ENCODE assay signal across 8 cellular contexts in genomic region chr1:184973308-184974085, GRCh38. TPM values are rescaled to one million over a fixed set of nuclear protein-coding genes. Genes with fewer than 3 reads are reported as not detected.
DNase-seq lines count a peak whose midpoint lies in the region; ATAC-seq, FAIRE-seq and TF ChIP-seq lines count a peak whose summit lies in the region.

No MANE protein-coding gene starts in this region.

- H2BK12ac ChIP-seq in H1 (ENCODE audit: low read depth, low read length): peak overlapping the region; percentile 91

- CTCF ChIA-PET in A673 (lab: Charles Lee): interaction anchor here (0.6 kb wide), 1 partner anchor 74 kb away, joined by 6 read pairs; no protein-coding TSS in a partner anchor
- CTCF ChIA-PET in activated CD4-positive, alpha-beta memory T cell treated with anti-CD3 and anti-CD28 coated beads for 36 hours (lab: Charles Lee): interaction anchor here (0.8 to 19.2 kb wide), 9 partner anchors 9 to 197 kb away, joined by 3 to 362 read pairs (median 4); no protein-coding TSS in a partner anchor
- CTCF ChIA-PET in H1 (lab: Charles Lee; ENCODE audit: partially characterized antibody): interaction anchor here (0.6 to 5.8 kb wide), 12 partner anchors 9 to 197 kb away, joined by 3 to 29 read pairs (median 3); no protein-coding TSS in a partner anchor

- H4K5ac ChIP-seq in H1 (ENCODE audit: insufficient read length, low read depth, low read length): no peak overlapping the region

- H2BK20ac ChIP-seq in H1 (ENCODE audit: low read length): 0 out of 2 replicates have a peak overlapping the region, but pooled peaks have one; percentile 5

- 4% methylated on average over 32 of the region's 42 CpGs; no CpG with 5 or more reads in 1 of the 2 experiments for WGBS in H1 (ENCODE audit: extremely low coverage in 1 of 2, insufficient coverage in 1 of 2, insufficient read length in 1 of 2, insufficient replicate concordance in 2 of 2, low coverage in 1 of 2, low lambda C conversion rate in 2 of 2, missing lambda C conversion rate in 1 of 2), 2 experiments

- H3K27me3 Mint-ChIP-seq in activated CD4-positive, alpha-beta memory T cell treated with anti-CD3 and anti-CD28 coated beads for 36 hours: peaks cover 6% of the 10 kb centered on the region
- peaks cover 53% of the 10 kb centered on the region for H3K27me3 Mint-ChIP-seq in mesothelial cell of epicardium (ENCODE audit: low read depth)

- POLR2A ChIA-PET in A673 (lab: Charles Lee; ENCODE audit: low non-redundant PET) (interaction anchor here (0.7 kb wide), 1 partner anchor 42 kb away, joined by 17 read pairs; no protein-coding TSS in a partner anchor), H1 (lab: Charles Lee; ENCODE audit: partially characterized antibody) (interaction anchor here (0.6 to 3.9 kb wide), 16 partner anchors 9 to 980 kb away, joined by 3 to 23 read pairs (median 4); partner anchors contain the start of genes RNF2, SWT1 and TRMT1L)
- POLR2A ChIA-PET in activated CD4-positive, alpha-beta memory T cell treated with anti-CD3 and anti-CD28 coated beads for 36 hours (lab: Charles Lee): interaction anchor here (0.7 to 5.8 kb wide), 12 partner anchors 13 to 219 kb away, joined by 3 to 46 read pairs (median 10); partner anchors contain the start of gene EDEM3

- H3K4me1 Mint-ChIP-seq in activated CD4-positive, alpha-beta memory T cell treated with anti-CD3 and anti-CD28 coated beads for 36 hours (ENCODE audit: low read depth): peaks cover 53% of the 10 kb centered on the region
- peaks cover 14% of the 10 kb centered on the region for H3K4me1 Mint-ChIP-seq in mesothelial cell of epicardium

- H3K9ac ChIP-seq in H1 (replicated peaks in 1 of 4; ENCODE audit: extremely low read depth in 1 of 4, low read depth in 3 of 4, low read length in 3 of 4): peak overlapping the region; percentile 58 to 90 (median 72)

- H4K8ac ChIP-seq in H1 (ENCODE audit: extremely low read depth, insufficient read depth, low read length): peak overlapping the region; percentile 95; the same call in 1 of the 2 replicates

- H3K27ac ChIP-seq in A673 (ENCODE audit: low read depth, low read length, poor library complexity, severe bottlenecking) (peak overlapping the region; percentile 92), H1 (ENCODE audit: low read depth, low read length) (no peak overlapping the region)

- no peak overlapping the region for H2BK15ac ChIP-seq in H1 (ENCODE audit: low read length)

- peaks cover 8% of the 10 kb centered on the region for H3K23me2 ChIP-seq in H1 (ENCODE audit: low read depth, low read length)

- peak overlapping the region; percentile 82 to 96 for H3K4me2 ChIP-seq in H1 (ENCODE audit: insufficient read depth in 1 of 2, low read depth in 2 of 2, low read length in 2 of 2)

- no peak overlapping the region for H3K4ac ChIP-seq in H1 (replicated peaks; ENCODE audit: insufficient read length, low read depth, low read length)

- no peak overlapping the region for H4K91ac ChIP-seq in H1 (replicated peaks; ENCODE audit: insufficient read length, low read length)

- H3K14ac ChIP-seq in H1 (ENCODE audit: insufficient read length): no peak overlapping the region

- no peaks in the 10 kb centered on the region for H3K36me3 ChIP-seq in A673 (ENCODE audit: insufficient read depth, low read length, poor library complexity, severe bottlenecking)
- no peaks in the 10 kb centered on the region for H3K36me3 ChIP-seq in H1 (ENCODE audit: control insufficient read depth in 2 of 4, insufficient read depth in 4 of 4, low read length in 3 of 4)

- peak overlapping the region; percentile 84 for H2AFZ ChIP-seq in H1 (ENCODE audit: low read length)

- H3K4me1 ChIP-seq in A673 (ENCODE audit: insufficient read depth, low read length, poor library complexity, severe bottlenecking) (peaks cover 26% of the 10 kb centered on the region), H1 (replicated peaks in 1 of 4; ENCODE audit: control insufficient read depth in 3 of 4, insufficient read depth in 4 of 4, low read length in 3 of 4) (peaks cover 0 to 5% (median 1%) of the 10 kb centered on the region in 4 experiments; a peak in 3 of 7 replicates)

- TF ChIP-seq CTCF in A673 (conservative IDR thresholded peaks at IDR 0.05; ENCODE audit: low read depth, low read length) (no peak), H1 (IDR thresholded peaks at IDR 0.05; ENCODE audit: control extremely low read depth in 1 of 3, insufficient read depth in 1 of 3, low read depth in 1 of 3, low read length in 3 of 3) (no peak), mesothelial cell of epicardium (IDR thresholded peaks at IDR 0.05; ENCODE audit: unreplicated experiment) (no peak)

- no peaks in the 10 kb centered on the region for H4K20me1 ChIP-seq in H1 (replicated peaks in 1 of 2; ENCODE audit: control insufficient read depth in 1 of 2, insufficient read depth in 2 of 2, low read length in 2 of 2)

- no peak overlapping the region for H2BK120ac ChIP-seq in H1 (replicated peaks; ENCODE audit: low read depth, low read length)

- H3K36me3 Mint-ChIP-seq in activated CD4-positive, alpha-beta memory T cell treated with anti-CD3 and anti-CD28 coated beads for 36 hours: no peaks in the 10 kb centered on the region
- no peaks in the 10 kb centered on the region for H3K36me3 Mint-ChIP-seq in mesothelial cell of epicardium

- BruUV-seq in A673 (replicated peaks; lab: Mats Ljungman, UMichigan): no TSS peak

- peak overlapping the region; percentile 94 for H3K4me3 Mint-ChIP-seq in activated CD4-positive, alpha-beta memory T cell treated with anti-CD3 and anti-CD28 coated beads for 36 hours
- H3K4me3 Mint-ChIP-seq in mesothelial cell of epicardium: peak overlapping the region; percentile 75

- H3K4me3 ChIP-seq in A673 (ENCODE audit: low read depth, low read length, poor library complexity, severe bottlenecking) (peak overlapping the region; percentile 84), H1 (ENCODE audit: extremely low read depth in 1 of 4, insufficient read depth in 2 of 4, low read depth in 3 of 4, low read length in 4 of 4) (peak overlapping the region; percentile 62 to 91 (median 72))

- H3K18ac ChIP-seq in H1 (ENCODE audit: extremely low read depth, low read length): peak overlapping the region; percentile 36; the same call in 1 of the 2 replicates

- H3K23ac ChIP-seq in H1 (ENCODE audit: insufficient read length): no peak overlapping the region

- H3K79me1 ChIP-seq in H1 (ENCODE audit: low read depth, low read length): no peaks in the 10 kb centered on the region; the same call in 1 of the 2 replicates

- FAIRE-seq in H1 (lab: Jason Lieb, UNC): peak; percentile 58

- intact Hi-C loops in A673 (cut with micrococcal nuclease; ENCODE audit: unreplicated experiment): loop anchor here (5.0 kb wide), 1 partner anchor 184 kb away; the partner anchor contains the start of genes SWT1 and TRMT1L
- intact Hi-C loops in activated CD4-positive, alpha-beta memory T cell treated with anti-CD3 and anti-CD28 coated beads for 36 hours (cut with micrococcal nuclease): loop anchor here (1.0 to 10.0 kb wide), 9 partner anchors 20 to 1499 kb away; partner anchors contain the start of genes IVNS1ABP, ODR4, SMG7 and SWT1

- peak; percentile 74 for DNase-seq in A673 (ENCODE audit: low spot score)
- peak; percentile 47 for DNase-seq in NCI-H2227 treated with DMSO at 0.1 percent for 48 hours (lab: John Stamatoyannopoulos, UW)
- peak; percentile 86 for DNase-seq in activated CD4-positive, alpha-beta memory T cell treated with anti-CD3 and anti-CD28 coated beads for 36 hours
- DNase-seq in H1 (ENCODE audit: low read depth in 1 of 2, low spot score in 2 of 2): peak in 1 of 2 experiments; percentile 77
- DNase-seq in mesothelial cell of epicardium (ENCODE audit: low spot score in 2 of 2, unreplicated experiment in 2 of 2): peak in 1 of 2 experiments; percentile 55
- DNase-seq in stimulated activated CD8-positive, alpha-beta memory T cell treated with anti-CD3 and anti-CD28 coated beads, Interleukin-4, amount 100 ng/mL, for 1 hour (ENCODE audit: low read depth in 2 of 2, low spot score in 1 of 2): peak; percentile 15 to 17

- H3K27me3 ChIP-seq in A673 (replicated peaks; ENCODE audit: insufficient read depth, low read depth, low read length, poor library complexity): no peaks in the 10 kb centered on the region
- H3K27me3 ChIP-seq in H1 (replicated peaks in 1 of 4; ENCODE audit: control insufficient read depth in 3 of 4, extremely low read depth in 1 of 4, insufficient read depth in 3 of 4, low read length in 3 of 4): peaks cover 3 to 22% (median 14%) of the 10 kb centered on the region in 4 experiments

- no peak for TF ChIP-seq EP300 in H1 (IDR thresholded peaks at IDR 0.05; ENCODE audit: borderline replicate concordance in 1 of 2, low read depth in 2 of 2, low read length in 2 of 2)

- H3K27ac Mint-ChIP-seq in activated CD4-positive, alpha-beta memory T cell treated with anti-CD3 and anti-CD28 coated beads for 36 hours: peak overlapping the region; percentile 96
- peak overlapping the region; percentile 28 for H3K27ac Mint-ChIP-seq in mesothelial cell of epicardium

- 0 out of 4 replicates have a peak, but pooled peaks cover 0 to 7% of the 10 kb centered on the region in 2 experiments for H3K79me2 ChIP-seq in H1 (ENCODE audit: control insufficient read depth in 1 of 2, insufficient read depth in 2 of 2, low read length in 2 of 2)

- no peak overlapping the region for H2AK5ac ChIP-seq in H1 (ENCODE audit: low read depth, low read length)

- no peak overlapping the region for H2BK5ac ChIP-seq in H1 (ENCODE audit: low read depth, low read length)

- no peak for TF ChIP-seq RAD21 in H1 (IDR thresholded peaks at IDR 0.05 in 1 of 2, conservative IDR thresholded peaks at IDR 0.05 in 1 of 2; ENCODE audit: low read depth in 2 of 2, low read length in 2 of 2)

- H3K9me3 ChIP-seq in A673 (ENCODE audit: low read depth, low read length, poor library complexity, severe bottlenecking): no peaks in the 10 kb centered on the region
- H3K9me3 ChIP-seq in H1 (ENCODE audit: insufficient read depth in 2 of 2, low read depth in 1 of 2, low read length in 1 of 2): no peaks in the 10 kb centered on the region

- ATAC-seq in GM18511 (IDR thresholded peaks at IDR 0.05; ENCODE audit: unreplicated experiment): peak; percentile 70
- peak; percentile 59 for ATAC-seq in HG03039 (IDR thresholded peaks at IDR 0.05; ENCODE audit: unreplicated experiment)

- peak overlapping the region; percentile 85 for H3K56ac ChIP-seq in H1 (replicated peaks; ENCODE audit: insufficient read length, low read depth, low read length)

- TF ChIP-seq POLR2A in H1 (IDR thresholded peaks at IDR 0.05; ENCODE audit: control extremely low read depth in 1 of 2, low read depth in 2 of 2, low read length in 2 of 2): peak; percentile 39 to 47; a peak in 2 of 3 replicates

- H3K9me3 Mint-ChIP-seq in activated CD4-positive, alpha-beta memory T cell treated with anti-CD3 and anti-CD28 coated beads for 36 hours: no peaks in the 10 kb centered on the region
- H3K9me3 Mint-ChIP-seq in mesothelial cell of epicardium: peaks cover 3% of the 10 kb centered on the region

RNA-seq across cellular contexts. Expression of gene NIBAN1, which starts 0.8 kb away (rescaled TPM):
- 52.9 and 54.8 TPM in 2 replicates for total RNA-seq in A673 (2021)
- total RNA-seq in activated CD4-positive, alpha-beta memory T cell treated with anti-CD3 and anti-CD28 coated beads for 36 hours: 10 to 100 TPM; 18.7 to 19.8 TPM
- 13.7 and 15.2 TPM in 2 replicates for total RNA-seq in H1 (2021; fragmentation: NEBNext Ultra II Directional; extraction: Animal tissue kit (Norgen Biotek cat#: 25700))
- 4.2 and 5.7 TPM in 2 replicates for polyA plus RNA-seq in H1 (2011; rRNA removed)
- polyA plus RNA-seq in H1 (2011; cell fraction: cytosol; rRNA removed): 5.3 TPM
- 7.2 TPM for polyA plus RNA-seq in H1 (2011; cell fraction: nucleus; rRNA removed)
- 7.8 to 12.8 TPM (median 10.4 TPM) in 4 replicates for polyA plus RNA-seq in H1 (2012, experiment 1 of 2)
- 1.1 TPM for polyA plus RNA-seq in H1 (2012, experiment 2 of 2)
- polyA plus RNA-seq in H1 (2013, experiment 1 of 2): 11.6 TPM
- polyA plus RNA-seq in H1 (2013, experiment 2 of 2): 12.2 TPM
- 10.2 and 12.6 TPM in 2 replicates for polyA minus RNA-seq in H1 (2011; rRNA and poly(A)+ RNA removed)
- polyA minus RNA-seq in H1 (2011; cell fraction: cytosol; rRNA and poly(A)+ RNA removed): 7.8 TPM
- 15.8 TPM for polyA minus RNA-seq in H1 (2011; cell fraction: nucleus; rRNA and poly(A)+ RNA removed)
- 0.38 to 0.47 TPM (median 0.45 TPM) in 3 replicates for total RNA-seq in mesothelial cell of epicardium
